Comparison of ENCODE assay signal across 1 cellular context in genomic region chr5:133331866-133332731, GRCh38.
TF ChIP-seq lines count a peak whose summit lies in the region.

No MANE protein-coding gene starts in this region.

TF ChIP-seq in H1, 55 proteins besides CTCF, POLR2A, EP300 and RAD21:
- no peak for TF ChIP-seq SIX5 (IDR thresholded peaks at IDR 0.05; ENCODE audit: low read depth, low read length)
- TF ChIP-seq PHF8 (conservative IDR thresholded peaks at IDR 0.05; ENCODE audit: low read depth, low read length): no peak
- no peak for TF ChIP-seq JUND (IDR thresholded peaks at IDR 0.05; ENCODE audit: low read length)
- TF ChIP-seq, protein P1, sequence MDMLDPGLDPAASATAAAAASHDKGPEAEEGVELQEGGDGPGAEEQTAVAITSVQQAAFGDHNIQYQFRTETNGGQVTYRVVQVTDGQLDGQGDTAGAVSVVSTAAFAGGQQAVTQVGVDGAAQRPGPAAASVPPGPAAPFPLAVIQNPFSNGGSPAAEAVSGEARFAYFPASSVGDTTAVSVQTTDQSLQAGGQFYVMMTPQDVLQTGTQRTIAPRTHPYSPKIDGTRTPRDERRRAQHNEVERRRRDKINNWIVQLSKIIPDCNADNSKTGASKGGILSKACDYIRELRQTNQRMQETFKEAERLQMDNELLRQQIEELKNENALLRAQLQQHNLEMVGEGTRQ (IDR thresholded peaks at IDR 0.05; ENCODE audit: low read length): no peak
- no peak for TF ChIP-seq BCL11A (IDR thresholded peaks at IDR 0.05; ENCODE audit: low read depth in 2 of 2, low read length in 2 of 2)
- no peak for TF ChIP-seq POLR2AphosphoS5 (IDR thresholded peaks at IDR 0.05; ENCODE audit: low read depth, low read length)
- TF ChIP-seq CHD2 (IDR thresholded peaks at IDR 0.05; ENCODE audit: low read length): no peak
